Comparison of ENCODE assay signal across 2 cellular contexts in the genomic region with DNA sequence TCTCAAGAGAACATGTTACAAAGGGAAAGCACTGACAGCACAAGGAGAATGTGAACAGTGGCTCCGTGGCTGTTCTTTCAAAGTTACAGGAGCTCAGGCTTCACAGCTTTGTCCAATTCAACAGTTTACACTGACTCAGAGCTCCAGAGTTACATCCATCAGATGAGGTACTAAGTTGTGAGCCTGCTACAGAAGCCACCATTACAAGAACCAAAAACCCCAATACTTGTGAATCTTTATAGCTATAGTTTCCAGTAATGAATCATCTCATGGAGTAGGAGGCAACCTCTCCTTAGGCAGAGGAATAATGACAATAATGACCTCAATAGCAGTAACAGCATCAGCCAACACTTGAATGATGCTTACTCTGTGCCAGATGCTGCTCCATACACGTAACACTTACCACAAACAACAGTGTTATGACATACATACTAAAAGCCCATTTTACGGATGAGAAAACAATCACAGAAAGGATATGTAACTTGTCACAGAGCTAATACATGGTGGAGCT.
A peak's percentile ranks its signal among the peaks of the same experiment; 100 is the strongest.
TF ChIP-seq lines count a peak whose summit lies in the region.

No MANE protein-coding gene starts in this region.

TF ChIP-seq in HEK293, 187 proteins besides CTCF, POLR2A, EP300 and RAD21:
- TF ChIP-seq SCRT2 (tag by site-specific recombination; IDR thresholded peaks at IDR 0.05), result 0 out of 2 replicates have a peak, but pooled peaks have one; percentile 23
- no peak for TF ChIP-seq ZNF664 (tag by site-specific recombination; IDR thresholded peaks at IDR 0.05)

TF ChIP-seq in GM12878, 131 proteins besides CTCF, POLR2A, EP300 and RAD21:
- TF ChIP-seq, protein P1, sequence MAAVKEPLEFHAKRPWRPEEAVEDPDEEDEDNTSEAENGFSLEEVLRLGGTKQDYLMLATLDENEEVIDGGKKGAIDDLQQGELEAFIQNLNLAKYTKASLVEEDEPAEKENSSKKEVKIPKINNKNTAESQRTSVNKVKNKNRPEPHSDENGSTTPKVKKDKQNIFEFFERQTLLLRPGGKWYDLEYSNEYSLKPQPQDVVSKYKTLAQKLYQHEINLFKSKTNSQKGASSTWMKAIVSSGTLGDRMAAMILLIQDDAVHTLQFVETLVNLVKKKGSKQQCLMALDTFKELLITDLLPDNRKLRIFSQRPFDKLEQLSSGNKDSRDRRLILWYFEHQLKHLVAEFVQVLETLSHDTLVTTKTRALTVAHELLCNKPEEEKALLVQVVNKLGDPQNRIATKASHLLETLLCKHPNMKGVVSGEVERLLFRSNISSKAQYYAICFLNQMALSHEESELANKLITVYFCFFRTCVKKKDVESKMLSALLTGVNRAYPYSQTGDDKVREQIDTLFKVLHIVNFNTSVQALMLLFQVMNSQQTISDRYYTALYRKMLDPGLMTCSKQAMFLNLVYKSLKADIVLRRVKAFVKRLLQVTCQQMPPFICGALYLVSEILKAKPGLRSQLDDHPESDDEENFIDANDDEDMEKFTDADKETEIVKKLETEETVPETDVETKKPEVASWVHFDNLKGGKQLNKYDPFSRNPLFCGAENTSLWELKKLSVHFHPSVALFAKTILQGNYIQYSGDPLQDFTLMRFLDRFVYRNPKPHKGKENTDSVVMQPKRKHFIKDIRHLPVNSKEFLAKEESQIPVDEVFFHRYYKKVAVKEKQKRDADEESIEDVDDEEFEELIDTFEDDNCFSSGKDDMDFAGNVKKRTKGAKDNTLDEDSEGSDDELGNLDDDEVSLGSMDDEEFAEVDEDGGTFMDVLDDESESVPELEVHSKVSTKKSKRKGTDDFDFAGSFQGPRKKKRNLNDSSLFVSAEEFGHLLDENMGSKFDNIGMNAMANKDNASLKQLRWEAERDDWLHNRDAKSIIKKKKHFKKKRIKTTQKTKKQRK (IDR thresholded peaks at IDR 0.05; ENCODE audit: low read depth, low read length), result no peak
- TF ChIP-seq, protein P2, sequence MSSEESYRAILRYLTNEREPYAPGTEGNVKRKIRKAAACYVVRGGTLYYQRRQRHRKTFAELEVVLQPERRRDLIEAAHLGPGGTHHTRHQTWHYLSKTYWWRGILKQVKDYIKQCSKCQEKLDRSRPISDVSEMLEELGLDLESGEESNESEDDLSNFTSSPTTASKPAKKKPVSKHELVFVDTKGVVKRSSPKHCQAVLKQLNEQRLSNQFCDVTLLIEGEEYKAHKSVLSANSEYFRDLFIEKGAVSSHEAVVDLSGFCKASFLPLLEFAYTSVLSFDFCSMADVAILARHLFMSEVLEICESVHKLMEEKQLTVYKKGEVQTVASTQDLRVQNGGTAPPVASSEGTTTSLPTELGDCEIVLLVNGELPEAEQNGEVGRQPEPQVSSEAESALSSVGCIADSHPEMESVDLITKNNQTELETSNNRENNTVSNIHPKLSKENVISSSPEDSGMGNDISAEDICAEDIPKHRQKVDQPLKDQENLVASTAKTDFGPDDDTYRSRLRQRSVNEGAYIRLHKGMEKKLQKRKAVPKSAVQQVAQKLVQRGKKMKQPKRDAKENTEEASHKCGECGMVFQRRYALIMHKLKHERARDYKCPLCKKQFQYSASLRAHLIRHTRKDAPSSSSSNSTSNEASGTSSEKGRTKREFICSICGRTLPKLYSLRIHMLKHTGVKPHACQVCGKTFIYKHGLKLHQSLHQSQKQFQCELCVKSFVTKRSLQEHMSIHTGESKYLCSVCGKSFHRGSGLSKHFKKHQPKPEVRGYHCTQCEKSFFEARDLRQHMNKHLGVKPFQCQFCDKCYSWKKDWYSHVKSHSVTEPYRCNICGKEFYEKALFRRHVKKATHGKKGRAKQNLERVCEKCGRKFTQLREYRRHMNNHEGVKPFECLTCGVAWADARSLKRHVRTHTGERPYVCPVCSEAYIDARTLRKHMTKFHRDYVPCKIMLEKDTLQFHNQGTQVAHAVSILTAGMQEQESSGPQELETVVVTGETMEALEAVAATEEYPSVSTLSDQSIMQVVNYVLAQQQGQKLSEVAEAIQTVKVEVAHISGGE (CRISPR knock-in tag; IDR thresholded peaks at IDR 0.05), result no peak
- TF ChIP-seq, protein P3, sequence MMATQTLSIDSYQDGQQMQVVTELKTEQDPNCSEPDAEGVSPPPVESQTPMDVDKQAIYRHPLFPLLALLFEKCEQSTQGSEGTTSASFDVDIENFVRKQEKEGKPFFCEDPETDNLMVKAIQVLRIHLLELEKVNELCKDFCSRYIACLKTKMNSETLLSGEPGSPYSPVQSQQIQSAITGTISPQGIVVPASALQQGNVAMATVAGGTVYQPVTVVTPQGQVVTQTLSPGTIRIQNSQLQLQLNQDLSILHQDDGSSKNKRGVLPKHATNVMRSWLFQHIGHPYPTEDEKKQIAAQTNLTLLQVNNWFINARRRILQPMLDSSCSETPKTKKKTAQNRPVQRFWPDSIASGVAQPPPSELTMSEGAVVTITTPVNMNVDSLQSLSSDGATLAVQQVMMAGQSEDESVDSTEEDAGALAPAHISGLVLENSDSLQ (IDR thresholded peaks at IDR 0.05), result no peak
TF ChIP-seq in GM12878: peak in this region for 0.
